8 cellular contexts compared by ENCODE assay signal in genomic region chr10:65571011-65571570, GRCh38.
DNase-seq lines count a peak whose midpoint lies in the region; ATAC-seq and TF ChIP-seq lines count a peak whose summit lies in the region.

No MANE protein-coding gene starts in this region.

- H3K4me3 ChIP-seq in CD4-positive, CD25-positive, alpha-beta regulatory T cell (ENCODE audit: low read depth, low read length): peak overlapping the region; percentile 28
- H3K4me3 ChIP-seq in astrocyte of the cerebellum (ENCODE audit: low read depth, low read length): peak overlapping the region; percentile 59

- H3K27ac Mint-ChIP-seq in CD4-positive, CD25-positive, alpha-beta regulatory T cell: no peak overlapping the region
- no peak overlapping the region for H3K27ac Mint-ChIP-seq in natural killer cell treated with Interleukin-12 subunit alpha and Interleukin-12 subunit beta and Interleukin-15 and Interleukin-18, amount 100 ng/mL, for 72 hours

- no peaks in the 10 kb centered on the region for H3K36me3 Mint-ChIP-seq in CD4-positive, CD25-positive, alpha-beta regulatory T cell
- no peaks in the 10 kb centered on the region for H3K36me3 Mint-ChIP-seq in natural killer cell treated with Interleukin-12 subunit alpha and Interleukin-12 subunit beta and Interleukin-15 and Interleukin-18, amount 100 ng/mL, for 72 hours

- DNase-seq in CD4-positive, CD25-positive, alpha-beta regulatory T cell: no peak
- DNase-seq in astrocyte of the cerebellum (ENCODE audit: low read depth): no peak
- no peak for DNase-seq in left lobe of liver (ENCODE audit: low spot score)
- DNase-seq in GDM1 (lab: John Stamatoyannopoulos, UW): no peak
- DNase-seq in natural killer cell treated with Interleukin-12 subunit alpha and Interleukin-12 subunit beta and Interleukin-15 and Interleukin-18, amount 100 ng/mL, for 72 hours (ENCODE audit: low spot score): no peak
- no peak for DNase-seq in effector CD4-positive, alpha-beta T cell

- no peak overlapping the region for H3K27ac ChIP-seq in CD4-positive, CD25-positive, alpha-beta regulatory T cell (ENCODE audit: insufficient read depth, low read length, poor library complexity, severe bottlenecking)

- H3K27me3 Mint-ChIP-seq in CD4-positive, CD25-positive, alpha-beta regulatory T cell: no peaks in the 10 kb centered on the region
- no peaks in the 10 kb centered on the region for H3K27me3 Mint-ChIP-seq in natural killer cell treated with Interleukin-12 subunit alpha and Interleukin-12 subunit beta and Interleukin-15 and Interleukin-18, amount 100 ng/mL, for 72 hours

- H3K4me3 Mint-ChIP-seq in CD4-positive, CD25-positive, alpha-beta regulatory T cell: no peak overlapping the region
- no peak overlapping the region for H3K4me3 Mint-ChIP-seq in natural killer cell treated with Interleukin-12 subunit alpha and Interleukin-12 subunit beta and Interleukin-15 and Interleukin-18, amount 100 ng/mL, for 72 hours

- in situ Hi-C loops in astrocyte of the cerebellum (cut with HindIII; ENCODE audit: low sequenced_read_pairs): no loop called here

- ATAC-seq in CD4-positive, CD25-positive, alpha-beta regulatory T cell (ENCODE audit: low read depth in 2 of 2): no peak
- ATAC-seq in HG03135 (IDR thresholded peaks at IDR 0.05; ENCODE audit: unreplicated experiment): peak; percentile 57
- peak; percentile 68 for ATAC-seq in left lobe of liver
- no peak for ATAC-seq in natural killer cell treated with Interleukin-12 subunit alpha and Interleukin-12 subunit beta and Interleukin-15 and Interleukin-18, amount 100 ng/mL, for 72 hours
- no peak for ATAC-seq in GM21576 (IDR thresholded peaks at IDR 0.05; ENCODE audit: unreplicated experiment)

- H3K27me3 ChIP-seq in CD4-positive, CD25-positive, alpha-beta regulatory T cell (ENCODE audit: control insufficient read depth, insufficient read depth, low read length): no peaks in the 10 kb centered on the region

- no peaks in the 10 kb centered on the region for H3K9me3 ChIP-seq in CD4-positive, CD25-positive, alpha-beta regulatory T cell (ENCODE audit: control insufficient read depth in 2 of 2, low read length in 2 of 2)

- peaks cover 0 to 7% (median 3%) of the 10 kb centered on the region in 7 donors for H3K9me3 Mint-ChIP-seq in CD4-positive, CD25-positive, alpha-beta regulatory T cell
- H3K9me3 Mint-ChIP-seq in natural killer cell treated with Interleukin-12 subunit alpha and Interleukin-12 subunit beta and Interleukin-15 and Interleukin-18, amount 100 ng/mL, for 72 hours: peaks cover 3% of the 10 kb centered on the region

- TF ChIP-seq CTCF in astrocyte of the cerebellum (IDR thresholded peaks at IDR 0.05; ENCODE audit: low read depth, low read length, missing control alignments): no peak

- H3K36me3 ChIP-seq in CD4-positive, CD25-positive, alpha-beta regulatory T cell (ENCODE audit: control insufficient read depth, insufficient read depth, low read length): no peaks in the 10 kb centered on the region

- no peaks in the 10 kb centered on the region for H3K4me1 ChIP-seq in CD4-positive, CD25-positive, alpha-beta regulatory T cell (ENCODE audit: control insufficient read depth, insufficient read depth, low read length, poor library complexity, severe bottlenecking)

- H3K4me1 Mint-ChIP-seq in CD4-positive, CD25-positive, alpha-beta regulatory T cell: peaks cover 0 to 3% (median 0%) of the 10 kb centered on the region in 4 donors
- no peaks in the 10 kb centered on the region for H3K4me1 Mint-ChIP-seq in natural killer cell treated with Interleukin-12 subunit alpha and Interleukin-12 subunit beta and Interleukin-15 and Interleukin-18, amount 100 ng/mL, for 72 hours (ENCODE audit: low read depth in 2 of 2)

Comparison
In these comparisons a context has a peak if more than half of its experiments do, and no peak if none do; other contexts are left out.
1. ATAC-seq: peak in HG03135 (single experiment) and left lobe of liver (single experiment); none in CD4-positive, CD25-positive, alpha-beta regulatory T cell (0 of 2), natural killer cell treated with Interleukin-12 subunit alpha and Interleukin-12 subunit beta and Interleukin-15 and Interleukin-18, amount 100 ng/mL, for 72 hours (0 of 2) and GM21576 (single experiment).